13 cellular contexts compared by ENCODE assay signal in the genomic region with DNA sequence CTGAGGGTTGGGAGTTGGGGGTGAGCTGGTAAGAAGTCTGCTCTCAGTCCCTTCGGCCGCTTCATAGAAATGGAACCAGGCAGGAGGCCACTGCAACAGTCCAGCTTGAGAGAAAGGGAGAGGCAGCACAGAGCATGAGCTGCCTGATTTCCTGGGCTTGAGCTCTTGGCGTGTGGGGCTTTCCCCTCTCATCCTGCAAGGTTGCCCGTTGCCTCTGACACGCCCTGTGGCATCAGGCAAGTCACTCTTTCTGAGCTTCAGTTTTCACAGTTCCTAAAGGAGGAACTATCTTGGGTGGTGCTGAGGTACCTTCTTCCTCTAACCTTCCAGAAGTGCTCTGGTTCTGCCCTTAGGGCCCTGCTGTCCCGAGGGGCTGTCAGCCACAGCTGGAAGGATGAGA.
DNase-seq lines count a peak whose midpoint lies in the region; ATAC-seq, FAIRE-seq and TF ChIP-seq lines count a peak whose summit lies in the region.
"Had no signal": no experiment of that assay in that cellular context is flagged by ENCODE, and none has a peak within 500 bp of the region (broad histone marks: within the 10 kb centered on the region; RNA-seq: fewer than 3 reads in every experiment).

No MANE protein-coding gene starts in this region.

- H3K27ac ChIP-seq in OCI-LY3 (ENCODE audit: low read length) = peak overlapping the region; percentile 89
- peak overlapping the region; percentile 94 for H3K27ac ChIP-seq in epithelial cell of prostate
- H3K27ac ChIP-seq: ovary had no signal

- H3K4me2 ChIP-seq in OCI-LY3 (ENCODE audit: low read length) = peak overlapping the region; percentile 47

- H3K36me3 ChIP-seq in OCI-LY3 (replicated peaks; ENCODE audit: low read depth, low read length) = no peaks in the 10 kb centered on the region
- H3K36me3 ChIP-seq: ovary had no signal

- peaks cover 67% of the 10 kb centered on the region for H3K4me1 ChIP-seq in OCI-LY3 (ENCODE audit: low read length)

- no peaks in the 10 kb centered on the region for H4K20me1 ChIP-seq in OCI-LY3 (ENCODE audit: insufficient read depth, low read length)

- peak overlapping the region; percentile 77 for H3K9ac ChIP-seq in OCI-LY3 (ENCODE audit: low read length)

- no peak overlapping the region; the same call in 1 of the 2 replicates for H2AFZ ChIP-seq in OCI-LY3 (ENCODE audit: low read depth, low read length)

- peak; percentile 41 for DNase-seq in stimulated activated CD4-positive, alpha-beta T cell treated with anti-CD3 and anti-CD28 coated beads, Interleukin-1b, Interleukin-23, amount 100 ng/mL, for 48 hours
- DNase-seq in stimulated activated CD4-positive, alpha-beta T cell treated with anti-CD3 and anti-CD28 coated beads, Interleukin-4, amount 100 ng/mL, for 4 hours = no peak
- DNase-seq in epithelial cell of prostate (ENCODE audit: low read depth, low spot score) (no peak), urothelium cell line (ENCODE audit: low spot score) (no peak), NCI-H774 (lab: John Stamatoyannopoulos, UW) (no peak)
- DNase-seq: DMS53, NCI-H2029 treated with DMSO at 0.1 percent for 48 hours, ovary had no signal

- no peak for TF ChIP-seq CTCF in OCI-LY3 (IDR thresholded peaks at IDR 0.05; ENCODE audit: low read depth, low read length)

- H3K9me3 ChIP-seq in OCI-LY3 (ENCODE audit: insufficient read depth, low read length) = no peaks in the 10 kb centered on the region
- H3K9me3 ChIP-seq: ovary had no signal

- ATAC-seq in GM18858 (IDR thresholded peaks at IDR 0.05; ENCODE audit: unreplicated experiment) (no peak), GM21528 (IDR thresholded peaks at IDR 0.05; ENCODE audit: low FRiP score, unreplicated experiment) (no peak)

- H3K27me3 ChIP-seq in OCI-LY3 (ENCODE audit: low read depth, low read length) = no peaks in the 10 kb centered on the region
- H3K27me3 ChIP-seq: ovary had no signal

- no peaks in the 10 kb centered on the region for H3K79me2 ChIP-seq in OCI-LY3 (ENCODE audit: low read length)

- FAIRE-seq in urothelium cell line (lab: Jason Lieb, UNC) = peak; percentile 32
- FAIRE-seq: endometrium, islet of Langerhans had no signal

- peak overlapping the region; percentile 14 for H3K4me3 ChIP-seq in OCI-LY3 (ENCODE audit: low read length)
- H3K4me3 ChIP-seq: ovary had no signal
